1 cellular context compared by ENCODE assay signal in genomic region chr17:1742371-1743093, GRCh38.
TF ChIP-seq lines count a peak whose summit lies in the region.

Gene SERPINF2, plus strand, starts transcription at chr17:1742871. Its CDS starts 2,125 bp downstream, at chr17:1744996.

TF ChIP-seq in HepG2, 621 proteins besides CTCF, POLR2A, EP300 and RAD21 (continued from another document and continues in another):
- peak; percentile 31; the same call in 1 of the 2 replicates for TF ChIP-seq HOMEZ (CRISPR knock-in tag; IDR thresholded peaks at IDR 0.05; ENCODE audit: low read depth)
- TF ChIP-seq ZNF331 (CRISPR knock-in tag; IDR thresholded peaks at IDR 0.05): peak; percentile 56
- TF ChIP-seq, protein P1, sequence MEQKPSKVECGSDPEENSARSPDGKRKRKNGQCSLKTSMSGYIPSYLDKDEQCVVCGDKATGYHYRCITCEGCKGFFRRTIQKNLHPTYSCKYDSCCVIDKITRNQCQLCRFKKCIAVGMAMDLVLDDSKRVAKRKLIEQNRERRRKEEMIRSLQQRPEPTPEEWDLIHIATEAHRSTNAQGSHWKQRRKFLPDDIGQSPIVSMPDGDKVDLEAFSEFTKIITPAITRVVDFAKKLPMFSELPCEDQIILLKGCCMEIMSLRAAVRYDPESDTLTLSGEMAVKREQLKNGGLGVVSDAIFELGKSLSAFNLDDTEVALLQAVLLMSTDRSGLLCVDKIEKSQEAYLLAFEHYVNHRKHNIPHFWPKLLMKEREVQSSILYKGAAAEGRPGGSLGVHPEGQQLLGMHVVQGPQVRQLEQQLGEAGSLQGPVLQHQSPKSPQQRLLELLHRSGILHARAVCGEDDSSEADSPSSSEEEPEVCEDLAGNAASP (CRISPR knock-in tag; IDR thresholded peaks at IDR 0.05; ENCODE audit: borderline replicate concordance): peak; percentile 61; the same call in 1 of the 2 replicates
- peak; percentile 71; the same call in 1 of the 2 replicates for TF ChIP-seq IRF2 (CRISPR knock-in tag; IDR thresholded peaks at IDR 0.05)
- TF ChIP-seq ZNF580 (CRISPR knock-in tag; IDR thresholded peaks at IDR 0.05; ENCODE audit: borderline replicate concordance, low read depth): peak; percentile 74; the same call in 1 of the 2 replicates
- TF ChIP-seq, protein P2, sequence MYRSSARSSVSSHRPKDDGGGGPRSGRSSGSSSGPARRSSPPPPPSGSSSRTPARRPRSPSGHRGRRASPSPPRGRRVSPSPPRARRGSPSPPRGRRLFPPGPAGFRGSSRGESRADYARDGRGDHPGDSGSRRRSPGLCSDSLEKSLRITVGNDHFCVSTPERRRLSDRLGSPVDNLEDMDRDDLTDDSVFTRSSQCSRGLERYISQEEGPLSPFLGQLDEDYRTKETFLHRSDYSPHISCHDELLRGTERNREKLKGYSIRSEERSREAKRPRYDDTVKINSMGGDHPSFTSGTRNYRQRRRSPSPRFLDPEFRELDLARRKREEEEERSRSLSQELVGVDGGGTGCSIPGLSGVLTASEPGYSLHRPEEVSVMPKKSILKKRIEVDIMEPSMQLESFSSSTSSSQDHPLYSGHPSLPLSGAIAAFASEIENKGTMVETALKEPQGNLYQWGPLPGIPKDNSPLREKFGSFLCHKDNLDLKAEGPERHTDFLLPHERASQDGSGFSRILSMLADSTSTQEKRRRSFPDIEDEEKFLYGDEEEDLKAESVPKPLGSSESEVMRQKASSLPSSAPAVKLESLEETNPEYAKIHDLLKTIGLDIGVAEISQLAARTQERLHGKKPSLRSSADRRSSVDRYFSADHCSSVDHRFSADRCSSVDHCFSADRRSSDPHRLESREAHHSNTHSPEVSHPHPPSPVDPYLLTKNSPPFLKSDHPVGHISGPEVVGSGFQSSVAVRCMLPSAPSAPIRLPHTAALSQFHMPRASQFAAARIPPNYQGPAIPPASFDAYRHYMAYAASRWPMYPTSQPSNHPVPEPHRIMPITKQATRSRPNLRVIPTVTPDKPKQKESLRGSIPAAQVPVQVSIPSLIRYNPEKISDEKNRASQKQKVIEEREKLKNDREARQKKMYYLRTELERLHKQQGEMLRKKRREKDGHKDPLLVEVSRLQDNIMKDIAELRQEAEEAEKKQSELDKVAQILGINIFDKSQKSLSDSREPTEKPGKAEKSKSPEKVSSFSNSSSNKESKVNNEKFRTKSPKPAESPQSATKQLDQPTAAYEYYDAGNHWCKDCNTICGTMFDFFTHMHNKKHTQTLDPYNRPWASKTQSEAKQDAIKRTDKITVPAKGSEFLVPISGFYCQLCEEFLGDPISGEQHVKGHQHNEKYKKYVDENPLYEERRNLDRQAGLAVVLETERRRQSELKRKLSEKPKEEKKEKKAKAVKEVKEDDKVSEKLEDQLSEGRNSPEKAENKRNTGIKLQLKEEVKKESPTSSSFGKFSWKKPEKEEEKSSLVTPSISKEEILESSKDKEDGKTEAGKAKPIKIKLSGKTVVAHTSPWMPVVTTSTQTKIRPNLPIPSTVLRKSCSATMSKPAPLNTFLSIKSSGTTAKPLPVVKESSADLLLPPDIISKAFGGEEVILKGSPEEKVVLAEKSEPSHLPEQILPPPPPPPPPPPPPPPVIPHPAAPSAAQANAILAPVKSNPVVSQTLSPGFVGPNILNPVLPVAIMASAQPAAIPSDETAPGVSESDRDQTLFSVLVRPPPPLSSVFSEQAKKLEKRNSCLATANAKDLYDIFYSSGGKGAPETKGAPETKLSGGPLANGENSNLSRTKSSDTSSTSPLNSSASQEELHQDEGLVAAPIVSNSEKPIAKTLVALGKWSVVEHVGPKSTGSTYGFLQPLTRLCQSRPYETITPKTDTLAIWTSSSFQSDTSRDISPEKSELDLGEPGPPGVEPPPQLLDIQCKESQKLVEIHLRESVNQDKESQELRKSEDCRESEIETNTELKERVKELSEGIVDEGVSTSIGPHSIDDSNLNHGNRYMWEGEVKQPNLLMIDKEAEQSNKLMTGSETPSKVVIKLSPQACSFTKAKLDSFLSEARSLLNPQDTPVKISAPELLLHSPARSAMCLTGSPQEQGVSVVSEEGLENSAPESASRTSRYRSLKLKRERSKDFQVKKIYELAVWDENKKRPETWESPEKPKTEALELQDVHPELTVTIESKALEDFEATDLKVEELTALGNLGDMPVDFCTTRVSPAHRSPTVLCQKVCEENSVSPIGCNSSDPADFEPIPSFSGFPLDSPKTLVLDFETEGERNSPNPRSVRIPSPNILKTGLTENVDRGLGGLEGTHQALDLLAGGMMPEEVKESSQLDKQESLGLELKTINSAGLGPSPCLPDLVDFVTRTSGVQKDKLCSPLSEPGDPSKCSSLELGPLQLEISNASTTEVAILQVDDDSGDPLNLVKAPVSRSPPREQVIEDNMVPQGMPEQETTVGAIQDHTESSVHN (CRISPR knock-in tag; IDR thresholded peaks at IDR 0.05): no peak
- TF ChIP-seq ZNF564 (CRISPR knock-in tag; IDR thresholded peaks at IDR 0.05): peak; percentile 53; the same call in 1 of the 2 replicates
- TF ChIP-seq PATZ1 (CRISPR knock-in tag; IDR thresholded peaks at IDR 0.05): peak; percentile 92
- TF ChIP-seq FOXA1 (IDR thresholded peaks at IDR 0.05): peak; percentile 74
- peak; percentile 73; the same call in 1 of the 2 replicates for TF ChIP-seq FOXA1 (CRISPR knock-in tag; IDR thresholded peaks at IDR 0.05)
- peak; percentile 31; the same call in 1 of the 2 replicates for TF ChIP-seq ZNF451 (CRISPR knock-in tag; IDR thresholded peaks at IDR 0.05)
- TF ChIP-seq, protein P3, sequence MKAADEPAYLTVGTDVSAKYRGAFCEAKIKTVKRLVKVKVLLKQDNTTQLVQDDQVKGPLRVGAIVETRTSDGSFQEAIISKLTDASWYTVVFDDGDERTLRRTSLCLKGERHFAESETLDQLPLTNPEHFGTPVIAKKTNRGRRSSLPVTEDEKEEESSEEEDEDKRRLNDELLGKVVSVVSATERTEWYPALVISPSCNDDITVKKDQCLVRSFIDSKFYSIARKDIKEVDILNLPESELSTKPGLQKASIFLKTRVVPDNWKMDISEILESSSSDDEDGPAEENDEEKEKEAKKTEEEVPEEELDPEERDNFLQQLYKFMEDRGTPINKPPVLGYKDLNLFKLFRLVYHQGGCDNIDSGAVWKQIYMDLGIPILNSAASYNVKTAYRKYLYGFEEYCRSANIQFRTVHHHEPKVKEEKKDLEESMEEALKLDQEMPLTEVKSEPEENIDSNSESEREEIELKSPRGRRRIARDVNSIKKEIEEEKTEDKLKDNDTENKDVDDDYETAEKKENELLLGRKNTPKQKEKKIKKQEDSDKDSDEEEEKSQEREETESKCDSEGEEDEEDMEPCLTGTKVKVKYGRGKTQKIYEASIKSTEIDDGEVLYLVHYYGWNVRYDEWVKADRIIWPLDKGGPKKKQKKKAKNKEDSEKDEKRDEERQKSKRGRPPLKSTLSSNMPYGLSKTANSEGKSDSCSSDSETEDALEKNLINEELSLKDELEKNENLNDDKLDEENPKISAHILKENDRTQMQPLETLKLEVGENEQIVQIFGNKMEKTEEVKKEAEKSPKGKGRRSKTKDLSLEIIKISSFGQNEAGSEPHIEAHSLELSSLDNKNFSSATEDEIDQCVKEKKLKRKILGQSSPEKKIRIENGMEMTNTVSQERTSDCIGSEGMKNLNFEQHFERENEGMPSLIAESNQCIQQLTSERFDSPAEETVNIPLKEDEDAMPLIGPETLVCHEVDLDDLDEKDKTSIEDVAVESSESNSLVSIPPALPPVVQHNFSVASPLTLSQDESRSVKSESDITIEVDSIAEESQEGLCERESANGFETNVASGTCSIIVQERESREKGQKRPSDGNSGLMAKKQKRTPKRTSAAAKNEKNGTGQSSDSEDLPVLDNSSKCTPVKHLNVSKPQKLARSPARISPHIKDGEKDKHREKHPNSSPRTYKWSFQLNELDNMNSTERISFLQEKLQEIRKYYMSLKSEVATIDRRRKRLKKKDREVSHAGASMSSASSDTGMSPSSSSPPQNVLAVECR (CRISPR knock-in tag; IDR thresholded peaks at IDR 0.05; ENCODE audit: borderline replicate concordance): peak; percentile 88
- TF ChIP-seq HDAC1 (CRISPR knock-in tag; IDR thresholded peaks at IDR 0.05): peak; percentile 73
- TF ChIP-seq ZNF362 (CRISPR knock-in tag; IDR thresholded peaks at IDR 0.05; ENCODE audit: borderline replicate concordance): no peak
- TF ChIP-seq ZNF777 (CRISPR knock-in tag; IDR thresholded peaks at IDR 0.05): 0 out of 2 replicates have a peak, but pooled peaks have one; percentile 11
- TF ChIP-seq, protein P4, sequence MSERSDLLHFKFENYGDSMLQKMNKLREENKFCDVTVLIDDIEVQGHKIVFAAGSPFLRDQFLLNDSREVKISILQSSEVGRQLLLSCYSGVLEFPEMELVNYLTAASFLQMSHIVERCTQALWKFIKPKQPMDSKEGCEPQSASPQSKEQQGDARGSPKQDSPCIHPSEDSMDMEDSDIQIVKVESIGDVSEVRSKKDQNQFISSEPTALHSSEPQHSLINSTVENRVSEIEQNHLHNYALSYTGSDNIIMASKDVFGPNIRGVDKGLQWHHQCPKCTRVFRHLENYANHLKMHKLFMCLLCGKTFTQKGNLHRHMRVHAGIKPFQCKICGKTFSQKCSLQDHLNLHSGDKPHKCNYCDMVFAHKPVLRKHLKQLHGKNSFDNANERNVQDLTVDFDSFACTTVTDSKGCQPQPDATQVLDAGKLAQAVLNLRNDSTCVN (CRISPR knock-in tag; IDR thresholded peaks at IDR 0.05; ENCODE audit: borderline replicate concordance): peak; percentile 89; the same call in 1 of the 2 replicates
- TF ChIP-seq ZBTB39 (CRISPR knock-in tag; IDR thresholded peaks at IDR 0.05): 0 out of 2 replicates have a peak, but pooled peaks have one; percentile 30
- peak; percentile 71 for TF ChIP-seq ISL2 (CRISPR knock-in tag; IDR thresholded peaks at IDR 0.05)
